In the genomic region with DNA sequence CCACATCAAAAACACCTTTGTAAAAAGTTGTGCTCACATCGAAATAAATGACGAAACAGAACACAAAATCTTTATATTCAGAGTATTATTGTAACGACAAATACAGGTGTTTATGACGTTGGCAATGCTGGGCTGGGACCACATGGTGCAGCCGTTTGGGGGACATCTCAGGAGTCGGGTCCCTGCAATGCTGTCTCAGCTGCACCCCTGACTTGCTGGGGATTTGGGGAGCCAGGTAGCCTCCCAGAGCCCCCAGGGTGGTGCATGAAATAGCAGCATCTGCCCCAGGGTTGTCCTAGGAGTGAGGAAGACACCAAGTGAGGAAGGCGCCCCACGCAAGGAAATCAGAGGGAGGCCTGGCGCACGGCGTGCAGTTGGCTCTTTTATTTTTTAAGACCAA, we compare ENCODE assay signal across 22 cellular contexts.
"Had no signal": no experiment of that assay in that cellular context is flagged by ENCODE, and none has a peak within 500 bp of the region (broad histone marks: within the 10 kb centered on the region; RNA-seq: fewer than 3 reads in every experiment).

No MANE protein-coding gene starts in this region.

- H3K27me3 Mint-ChIP-seq: dendritic cell treated with granulocyte-macrophage colony-stimulating factor and Interleukin-4, amounts not matched to agents 40 ng/mL and 50 ng/mL, for 4 days had no signal

- H3K4me3 Mint-ChIP-seq: dendritic cell treated with granulocyte-macrophage colony-stimulating factor and Interleukin-4, amounts not matched to agents 40 ng/mL and 50 ng/mL, for 4 days; immature natural killer cell; mesothelial cell of epicardium; naive B cell had no signal

- H3K36me3 ChIP-seq: colonic mucosa, esophagus muscularis mucosa, gastroesophageal sphincter, heart left ventricle, left ventricle myocardium inferior, lower lobe of right lung had no signal

- H3K27ac Mint-ChIP-seq: dendritic cell treated with granulocyte-macrophage colony-stimulating factor and Interleukin-4, amounts not matched to agents 40 ng/mL and 50 ng/mL, for 4 days; immature natural killer cell; mesothelial cell of epicardium had no signal

- H3K79me2 ChIP-seq: hepatocyte had no signal

- H3K4me1 ChIP-seq: colonic mucosa, esophagus muscularis mucosa, foreskin keratinocyte, gastroesophageal sphincter, heart left ventricle, left ventricle myocardium inferior, lower lobe of right lung had no signal

- H3K4me2 ChIP-seq: hepatocyte had no signal

- DNase-seq: colonic mucosa; cortex of kidney; effector CD8-positive, alpha-beta T cell; foreskin keratinocyte; heart left ventricle; hypothalamus; immature natural killer cell; islet precursor cell; kidney; kidney glomerular epithelial cell; left colon; left ventricle myocardium inferior; mesenchymal stem cell; mucosa of descending colon; naive B cell had no signal

- H3K4me1 Mint-ChIP-seq: immature natural killer cell, mesothelial cell of epicardium, naive B cell had no signal

- H3K9me3 ChIP-seq: colonic mucosa, esophagus muscularis mucosa, gastroesophageal sphincter, heart left ventricle, left ventricle myocardium inferior, lower lobe of right lung, mucosa of descending colon had no signal

- H3K4me3 ChIP-seq: colonic mucosa, esophagus muscularis mucosa, gastroesophageal sphincter, heart left ventricle, hepatocyte, left ventricle myocardium inferior, lower lobe of right lung, mucosa of descending colon had no signal

- H3K36me3 Mint-ChIP-seq: immature natural killer cell, mesothelial cell of epicardium, naive B cell had no signal

- H3K27ac ChIP-seq: colonic mucosa, esophagus muscularis mucosa, foreskin keratinocyte, gastroesophageal sphincter, heart left ventricle, hepatocyte, left ventricle myocardium inferior, lower lobe of right lung had no signal

- H3K9me3 Mint-ChIP-seq: dendritic cell treated with granulocyte-macrophage colony-stimulating factor and Interleukin-4, amounts not matched to agents 40 ng/mL and 50 ng/mL, for 4 days; immature natural killer cell; mesothelial cell of epicardium had no signal

- H3K27me3 ChIP-seq: colonic mucosa, foreskin keratinocyte, hepatocyte had no signal

- ATAC-seq: foreskin keratinocyte, gastroesophageal sphincter, heart left ventricle, left lobe of liver, mucosa of descending colon had no signal

- H2AFZ ChIP-seq: hepatocyte had no signal
